Comparison of ENCODE assay signal across 28 cellular contexts in genomic region chr1:208303743-208304142, GRCh38.
"Had no signal": no experiment of that assay in that cellular context is flagged by ENCODE, and none has a peak within 500 bp of the region (broad histone marks: within the 10 kb centered on the region; RNA-seq: fewer than 3 reads in every experiment).

No MANE protein-coding gene starts in this region.

- H3K4me1 ChIP-seq: right atrium auricular region, testis, vagina had no signal

- H3K9me3 ChIP-seq: left lung, lower lobe of right lung, neutrophil, ovary, right atrium auricular region, right lobe of liver, stomach, testis, thyroid gland, transverse colon, upper lobe of left lung, vagina had no signal

- H3K36me3 Mint-ChIP-seq: immature natural killer cell; naive thymus-derived CD8-positive, alpha-beta T cell; stimulated activated naive B cell treated with anti-CD40 and anti-IgM and Interleukin-4, amounts not matched to agents 10 μg/mL and 1 μg/mL and 100 μg/mL, for 72 hours had no signal

- H3K9me3 Mint-ChIP-seq: immature natural killer cell; naive thymus-derived CD8-positive, alpha-beta T cell; nephron; neural crest cell; stimulated activated naive B cell treated with anti-CD40 and anti-IgM and Interleukin-4, amounts not matched to agents 10 μg/mL and 1 μg/mL and 100 μg/mL, for 72 hours had no signal

- DNase-seq: hypothalamus; immature natural killer cell; kidney; left colon; left lung; lower lobe of right lung; mammary epithelial cell; mesenchymal stem cell; naive thymus-derived CD8-positive, alpha-beta T cell; occipital lobe; ovary; right lobe of liver; stimulated activated CD4-positive, alpha-beta T cell treated with anti-CD3 and anti-CD28 coated beads, Interleukin-1b, Interleukin-23, amount 100 ng/mL, for 48 hours; stimulated activated CD4-positive, alpha-beta T cell treated with anti-CD3 and anti-CD28 coated beads, Interleukin-2, amount 100 ng/mL, for 48 hours; stimulated activated naive B cell treated with anti-CD40 and anti-IgM and Interleukin-4, amounts not matched to agents 10 μg/mL and 1 μg/mL and 100 μg/mL, for 72 hours; stimulated activated naive CD8-positive, alpha-beta T cell treated with anti-CD3 and anti-CD28 coated beads, Interleukin-15, Interleukin-2, amounts not matched to agents 100 U/mL and 50 U/mL, for 24 hours; stomach; testis; thyroid gland; transverse colon; upper lobe of left lung had no signal

- H3K27ac ChIP-seq: left lung, lower lobe of right lung, neutrophil, ovary, right atrium auricular region, right lobe of liver, stomach, testis, thyroid gland, transverse colon, upper lobe of left lung, vagina had no signal

- H3K36me3 ChIP-seq: left lung, lower lobe of right lung, neutrophil, ovary, right atrium auricular region, right lobe of liver, stomach, thyroid gland, transverse colon, upper lobe of left lung, vagina had no signal

- H3K27ac Mint-ChIP-seq: immature natural killer cell; naive thymus-derived CD8-positive, alpha-beta T cell; nephron; progenitor cell of endocrine pancreas; stimulated activated naive B cell treated with anti-CD40 and anti-IgM and Interleukin-4, amounts not matched to agents 10 μg/mL and 1 μg/mL and 100 μg/mL, for 72 hours had no signal

- H3K4me1 Mint-ChIP-seq: immature natural killer cell; naive thymus-derived CD8-positive, alpha-beta T cell; nephron; neural crest cell; stimulated activated naive B cell treated with anti-CD40 and anti-IgM and Interleukin-4, amounts not matched to agents 10 μg/mL and 1 μg/mL and 100 μg/mL, for 72 hours had no signal

- H3K4me3 ChIP-seq: left lung, lower lobe of right lung, ovary, right atrium auricular region, right lobe of liver, smooth muscle cell, stomach, testis, thyroid gland, transverse colon, upper lobe of left lung, vagina had no signal

- H3K4me3 Mint-ChIP-seq: immature natural killer cell; naive thymus-derived CD8-positive, alpha-beta T cell; nephron; neural crest cell; stimulated activated naive B cell treated with anti-CD40 and anti-IgM and Interleukin-4, amounts not matched to agents 10 μg/mL and 1 μg/mL and 100 μg/mL, for 72 hours had no signal

- H3K27me3 ChIP-seq: left lung, neutrophil, ovary, right atrium auricular region, right lobe of liver, stomach, testis, thyroid gland, transverse colon, upper lobe of left lung, vagina had no signal

- ATAC-seq: left colon; left lung; naive thymus-derived CD8-positive, alpha-beta T cell; right lobe of liver; stimulated activated naive B cell treated with anti-CD40 and anti-IgM and Interleukin-4, amounts not matched to agents 10 μg/mL and 1 μg/mL and 100 μg/mL, for 72 hours; stimulated activated naive CD8-positive, alpha-beta T cell treated with anti-CD3 and anti-CD28 coated beads, Interleukin-15, Interleukin-2, amounts not matched to agents 100 U/mL and 50 U/mL, for 24 hours had no signal

- H3K4me2 ChIP-seq: smooth muscle cell had no signal
